ENCODE assay signal across 16 cellular contexts in genomic region chr3:46865034-46865507, GRCh38. TPM values are rescaled to one million over a fixed set of nuclear protein-coding genes. Genes with fewer than 3 reads are reported as not detected.
A peak's percentile ranks its signal among the peaks of the same experiment; 100 is the strongest.
DNase-seq lines count a peak whose midpoint lies in the region; ATAC-seq and TF ChIP-seq lines count a peak whose summit lies in the region.
"Had no signal": no experiment of that assay in that cellular context is flagged by ENCODE, and none has a peak within 500 bp of the region (broad histone marks: within the 10 kb centered on the region; RNA-seq: fewer than 3 reads in every experiment).

No MANE protein-coding gene starts in this region.

- 69 to 72% methylated on average over 12 of the region's 12 CpGs for WGBS in sigmoid colon, 2 donors
- WGBS in esophagus squamous epithelium, 2 donors, result 33 to 71% methylated on average over 1 to 6 of the region's 12 CpGs

- H3K4me2 ChIP-seq in Karpas-422 (ENCODE audit: low read depth, low read length, poor library complexity, severe bottlenecking), result no peak overlapping the region

- no peak for TF ChIP-seq CTCF in breast epithelium (IDR thresholded peaks at IDR 0.05)
- no peak for TF ChIP-seq CTCF in right atrium auricular region (IDR thresholded peaks at IDR 0.05)
- no peak for TF ChIP-seq CTCF in sigmoid colon (IDR thresholded peaks at IDR 0.05)
- no peak for TF ChIP-seq CTCF in esophagus squamous epithelium (IDR thresholded peaks at IDR 0.05)

- no peaks in the 10 kb centered on the region for H4K20me1 ChIP-seq in Karpas-422 (ENCODE audit: insufficient read depth, low read depth, low read length)

- no peak overlapping the region for H3K4me3 ChIP-seq in breast epithelium
- no peak overlapping the region for H3K4me3 ChIP-seq in right atrium auricular region
- H3K4me3 ChIP-seq in sigmoid colon, result no peak overlapping the region
- no peak overlapping the region for H3K4me3 ChIP-seq in esophagus squamous epithelium
- H3K4me3 ChIP-seq in Karpas-422 (ENCODE audit: low read length), result no peak overlapping the region

- ATAC-seq in GM19452 (IDR thresholded peaks at IDR 0.05; ENCODE audit: unreplicated experiment) (no peak), HG03135 (IDR thresholded peaks at IDR 0.05; ENCODE audit: unreplicated experiment) (no peak)
- ATAC-seq: HCT116; stimulated activated memory B cell treated with anti-CD40 and anti-IgM and Interleukin-4, amounts not matched to agents 10 μg/mL and 1 μg/mL and 100 μg/mL, for 72 hours had no signal

- H3K79me2 ChIP-seq in Karpas-422 (ENCODE audit: low read length), result no peaks in the 10 kb centered on the region

- H3K4me1 ChIP-seq in breast epithelium, result peaks cover 10 to 30% of the 10 kb centered on the region in 2 donors
- peaks cover 3 to 55% of the 10 kb centered on the region in 2 donors for H3K4me1 ChIP-seq in right atrium auricular region
- peaks cover 0 to 27% (median 22%) of the 10 kb centered on the region in 4 donors for H3K4me1 ChIP-seq in sigmoid colon
- peaks cover 14 to 51% (median 21%) of the 10 kb centered on the region in 3 donors for H3K4me1 ChIP-seq in esophagus squamous epithelium
- no peaks in the 10 kb centered on the region for H3K4me1 ChIP-seq in Karpas-422 (ENCODE audit: low read length)

- H3K36me3 ChIP-seq in breast epithelium (no peaks in the 10 kb centered on the region), right atrium auricular region (no peaks in the 10 kb centered on the region), sigmoid colon (no peaks in the 10 kb centered on the region), esophagus squamous epithelium (no peaks in the 10 kb centered on the region), Karpas-422 (ENCODE audit: insufficient read depth, low read length) (no peaks in the 10 kb centered on the region)

- no peak overlapping the region for H3K9ac ChIP-seq in Karpas-422 (ENCODE audit: low read length)

- H3K9me3 ChIP-seq in breast epithelium, result no peaks in the 10 kb centered on the region
- H3K9me3 ChIP-seq in right atrium auricular region, result no peaks in the 10 kb centered on the region
- H3K9me3 ChIP-seq in sigmoid colon, result no peaks in the 10 kb centered on the region
- H3K9me3 ChIP-seq in esophagus squamous epithelium, result no peaks in the 10 kb centered on the region
- H3K9me3 ChIP-seq in Karpas-422 (ENCODE audit: low read length), result no peaks in the 10 kb centered on the region

- H2AFZ ChIP-seq in Karpas-422 (ENCODE audit: low read length), result no peak overlapping the region

- TF ChIP-seq POLR2A in breast epithelium (IDR thresholded peaks at IDR 0.05) (no peak), sigmoid colon (IDR thresholded peaks at IDR 0.05) (no peak), esophagus squamous epithelium (IDR thresholded peaks at IDR 0.05) (no peak)

- intact Hi-C loops in breast epithelium (cut with DNase I; ENCODE audit: low total_unique reads), result no loop called here
- intact Hi-C loops in sigmoid colon (cut with DNase I), result no loop called here
- intact Hi-C loops in esophagus squamous epithelium (cut with DNase I), result no loop called here

- TF ChIP-seq EP300 in sigmoid colon (IDR thresholded peaks at IDR 0.05), result no peak

- peak; percentile 39 for DNase-seq in GM04504 (ENCODE audit: low read depth)
- peak in 1 of 2 donors; percentile 79 for DNase-seq in breast epithelium (ENCODE audit: low spot score in 2 of 2)
- DNase-seq in right atrium auricular region (ENCODE audit: low spot score), result no peak
- peak; percentile 62 for DNase-seq in sigmoid colon
- DNase-seq in esophagus squamous epithelium (lab: John Stamatoyannopoulos, UW), result no peak
- no peak for DNase-seq in Karpas-422
- DNase-seq: CD4-positive, CD25-positive, alpha-beta regulatory T cell; NCI-H526 treated with DMSO at 0.1 percent for 48 hours; occipital lobe; SHP77 treated with DMSO at 0.1 percent for 48 hours; stimulated activated CD4-positive, alpha-beta T cell treated with anti-CD3 and anti-CD28 coated beads, Interleukin-2, amount 100 ng/mL, for 48 hours had no signal

- no peaks in the 10 kb centered on the region for H3K9me2 ChIP-seq in Karpas-422 (replicated peaks; ENCODE audit: insufficient read depth, low read length)

- peak overlapping the region; percentile 82 to 84 for H3K27ac ChIP-seq in breast epithelium
- H3K27ac ChIP-seq in right atrium auricular region, result peak overlapping the region; percentile 7 to 26
- H3K27ac ChIP-seq in sigmoid colon, result no peak overlapping the region
- peak overlapping the region in 2 of 4 donors; percentile 36 to 55 for H3K27ac ChIP-seq in esophagus squamous epithelium
- H3K27ac ChIP-seq in Karpas-422 (ENCODE audit: low read length), result no peak overlapping the region
- H3K27ac ChIP-seq: VCaP had no signal

- H3K27me3 ChIP-seq in breast epithelium (no peaks in the 10 kb centered on the region), right atrium auricular region (no peaks in the 10 kb centered on the region), sigmoid colon (no peaks in the 10 kb centered on the region), esophagus squamous epithelium (peaks cover 0 to 3% (median 0%) of the 10 kb centered on the region in 4 donors), Karpas-422 (ENCODE audit: low read length) (no peaks in the 10 kb centered on the region)

RNA-seq across cellular contexts. Expression of gene MYL3, which starts 1.8 kb away (rescaled TPM):
- total RNA-seq in breast epithelium (1 to 10 TPM; 5.9 to 8.5 (median 6.2) TPM), right atrium auricular region (100 to 1,000 TPM; 208 to 223 TPM), sigmoid colon (10 to 100 TPM in 1 of 4 donors, 1 to 10 TPM in 3; 1.5 to 10.8 (median 2.7) TPM), esophagus squamous epithelium (1 to 10 TPM in 1 of 4 donors, under 1 TPM in 1, not detected in 2; 0.38 to 1.1 TPM)
- 10 to 100 TPM in 1 of 3 donors, 1 to 10 TPM in 2; 2.4 to 11.8 (median 8.4) TPM for polyA plus RNA-seq in sigmoid colon
- not detected in 2 replicates for total RNA-seq in Karpas-422 (2014; rRNA removed; shearing (Covaris generic); ENCODE audit: low replicate concordance)
- total RNA-seq: CD4-positive, CD25-positive, alpha-beta regulatory T cell; occipital lobe had no signal
- polyA plus RNA-seq: CD4-positive, CD25-positive, alpha-beta regulatory T cell had no signal

RNA-seq across cellular contexts. Expression of gene PTH1R, which starts 12.4 kb away (rescaled TPM):
- total RNA-seq in breast epithelium (10 to 100 TPM in 2 of 3 donors, 1 to 10 TPM in 1; 4.7 to 38.2 (median 13.4) TPM), right atrium auricular region (10 to 100 TPM in 1 of 2 donors, 1 to 10 TPM in 1; 7.2 to 10.1 TPM), sigmoid colon (1 to 10 TPM; 3.6 to 9.0 (median 6.0) TPM), esophagus squamous epithelium (1 to 10 TPM in 3 of 4 donors, under 1 TPM in 1; 0.40 to 1.9 (median 1.5) TPM)
- polyA plus RNA-seq in sigmoid colon, result 1 to 10 TPM; 1.2 to 5.2 (median 3.6) TPM
- total RNA-seq in Karpas-422 (2014; rRNA removed; shearing (Covaris generic); ENCODE audit: low replicate concordance), result not detected in 2 replicates
- total RNA-seq: CD4-positive, CD25-positive, alpha-beta regulatory T cell had no signal
- polyA plus RNA-seq: CD4-positive, CD25-positive, alpha-beta regulatory T cell had no signal

Comparison
In these comparisons a context has a peak if more than half of its experiments do, and no peak if none do; other contexts are left out.
1. DNase-seq: peak in GM04504 (single experiment) and sigmoid colon (single experiment); none in right atrium auricular region (single experiment), esophagus squamous epithelium (single experiment) and Karpas-422 (single experiment).
2. H3K27ac ChIP-seq: peak in breast epithelium (2 of 2) and right atrium auricular region (2 of 2); none in sigmoid colon (0 of 4) and Karpas-422 (single experiment).
3. RNA of gene MYL3, which starts 1.8 kb away (total RNA-seq): 208 to 223 TPM in right atrium auricular region; 5.9 to 8.5 TPM in breast epithelium, 1.5 to 10.8 TPM in sigmoid colon, 0.38 to 1.1 TPM in esophagus squamous epithelium and not detected in Karpas-422; every median in the first group is over 10 times any median in the second.